In genomic region chr3:56800373-56801150, GRCh38 we compare ENCODE assay signal across 8 cellular contexts. TPM values are rescaled to one million over a fixed set of nuclear protein-coding genes. Genes with fewer than 3 reads are reported as not detected.
DNase-seq lines count a peak whose midpoint lies in the region; ATAC-seq and TF ChIP-seq lines count a peak whose summit lies in the region.

No MANE protein-coding gene starts in this region.

- DNase-seq in SK-N-SH (no peak), mesothelial cell of epicardium (ENCODE audit: low spot score in 2 of 2, unreplicated experiment in 2 of 2) (no peak), GM19238 (ENCODE audit: insufficient read length, low spot score) (no peak)
- peak; percentile 44 for DNase-seq in activated CD4-positive, CD25-positive, alpha-beta regulatory T cell treated with anti-CD3 and anti-CD28 coated beads, Interleukin-2, amount 50 U/mL, for 16 hours (ENCODE audit: low read depth, low spot score)
- peak; percentile 33 to 43 for DNase-seq in central memory CD8-positive, alpha-beta T cell (ENCODE audit: low spot score in 2 of 2)
- DNase-seq in stimulated activated CD8-positive, alpha-beta memory T cell treated with anti-CD3 and anti-CD28 coated beads, Interleukin-4, amount 100 ng/mL, for 48 hours: peak; percentile 80

- peak overlapping the region; percentile 96 for H3K27ac Mint-ChIP-seq in central memory CD8-positive, alpha-beta T cell (ENCODE audit: low read depth)
- peak overlapping the region; percentile 37 for H3K27ac Mint-ChIP-seq in mesothelial cell of epicardium

- no peak overlapping the region for H3K27ac ChIP-seq in SK-N-SH (ENCODE audit: low read depth in 2 of 2, low read length in 1 of 2)

- H2AFZ ChIP-seq in SK-N-SH (ENCODE audit: low read depth): 0 out of 2 replicates have a peak overlapping the region, but pooled peaks have one; percentile 90

- H3K27me3 ChIP-seq in SK-N-SH (ENCODE audit: insufficient read depth): no peaks in the 10 kb centered on the region

- ATAC-seq in SK-N-SH treated with all-trans-retinoic acid at 6 μM for 48 hours: no peak
- peak; percentile 42 for ATAC-seq in central memory CD8-positive, alpha-beta T cell (replicated peaks; ENCODE audit: extremely low read depth, poor library complexity, severe bottlenecking)
- no peak for ATAC-seq in GM19455 (IDR thresholded peaks at IDR 0.05; ENCODE audit: unreplicated experiment)

- POLR2A ChIA-PET in SK-N-SH (lab: Yijun Ruan, JAX): no interaction called here

- peak overlapping the region; percentile 95 for H3K4me3 Mint-ChIP-seq in central memory CD8-positive, alpha-beta T cell
- H3K4me3 Mint-ChIP-seq in mesothelial cell of epicardium: peak overlapping the region; percentile 84

- CTCF ChIA-PET in SK-N-SH (lab: Yijun Ruan, JAX): interaction anchor here (0.6 to 11.3 kb wide), 45 partner anchors 7 to 208 kb away, joined by 3 to 195 read pairs (median 4); partner anchors contain the start of gene TASOR

- H3K9me3 Mint-ChIP-seq in central memory CD8-positive, alpha-beta T cell: no peaks in the 10 kb centered on the region
- H3K9me3 Mint-ChIP-seq in mesothelial cell of epicardium: no peaks in the 10 kb centered on the region

- H3F3A ChIP-seq in SK-N-SH (replicated peaks; ENCODE audit: insufficient read depth): no peaks in the 10 kb centered on the region

- peak overlapping the region; percentile 84 for H3K4me2 ChIP-seq in SK-N-SH

- 0 out of 2 replicates have a peak, but pooled peaks cover 4% of the 10 kb centered on the region for H3K79me2 ChIP-seq in SK-N-SH (ENCODE audit: insufficient read depth)

- peaks cover 8 to 20% of the 10 kb centered on the region in 2 experiments; a peak in 2 of 4 replicates for H3K4me1 ChIP-seq in SK-N-SH (ENCODE audit: control insufficient read depth in 1 of 2, insufficient read depth in 2 of 2, low read depth in 1 of 2, low read length in 1 of 2)

- H3K27me3 Mint-ChIP-seq in central memory CD8-positive, alpha-beta T cell: no peaks in the 10 kb centered on the region
- peaks cover 2% of the 10 kb centered on the region for H3K27me3 Mint-ChIP-seq in mesothelial cell of epicardium (ENCODE audit: low read depth)

- no peak for TF ChIP-seq EP300 in SK-N-SH (IDR thresholded peaks at IDR 0.05; ENCODE audit: borderline replicate concordance in 1 of 2, low read depth in 1 of 2, low read length in 1 of 2)

- peak overlapping the region; percentile 73 to 75 for H3K4me3 ChIP-seq in SK-N-SH (ENCODE audit: low read depth in 2 of 2, low read length in 1 of 2)

- TF ChIP-seq CTCF in SK-N-SH (IDR thresholded peaks at IDR 0.05) (no peak), mesothelial cell of epicardium (IDR thresholded peaks at IDR 0.05; ENCODE audit: unreplicated experiment) (no peak)

- TF ChIP-seq RAD21 in SK-N-SH (IDR thresholded peaks at IDR 0.05; ENCODE audit: low read length): no peak

- WGBS in SK-N-SH (ENCODE audit: low lambda C conversion rate): 89% methylated on average over 15 of the region's 15 CpGs

- H3K9me3 ChIP-seq in SK-N-SH: no peaks in the 10 kb centered on the region

- peaks cover 24% of the 10 kb centered on the region for H3K36me3 Mint-ChIP-seq in central memory CD8-positive, alpha-beta T cell (ENCODE audit: insufficient read depth)
- H3K36me3 Mint-ChIP-seq in mesothelial cell of epicardium: no peaks in the 10 kb centered on the region

- H3K9me2 ChIP-seq in SK-N-SH: no peaks in the 10 kb centered on the region

- H3K36me3 ChIP-seq in SK-N-SH (replicated peaks in 1 of 2; ENCODE audit: control insufficient read depth in 1 of 2, insufficient read depth in 2 of 2, low read length in 1 of 2): no peaks in the 10 kb centered on the region

- H3K9ac ChIP-seq in SK-N-SH: peak overlapping the region; percentile 56; the same call in 1 of the 2 replicates

- H3K4me1 Mint-ChIP-seq in central memory CD8-positive, alpha-beta T cell: peaks cover 65% of the 10 kb centered on the region
- peaks cover 54% of the 10 kb centered on the region for H3K4me1 Mint-ChIP-seq in mesothelial cell of epicardium

- no peaks in the 10 kb centered on the region; the same call in 1 of the 2 replicates for H4K20me1 ChIP-seq in SK-N-SH (ENCODE audit: insufficient read depth)

TF ChIP-seq in SK-N-SH, 30 proteins besides CTCF, POLR2A, EP300 and RAD21:
- TF ChIP-seq FOXM1 (IDR thresholded peaks at IDR 0.05; ENCODE audit: low read depth) (no peak), SIN3A (IDR thresholded peaks at IDR 0.05; ENCODE audit: borderline replicate concordance, low read depth, low read length) (no peak), MAX (IDR thresholded peaks at IDR 0.05; ENCODE audit: low read depth) (no peak), CHD2 (IDR thresholded peaks at IDR 0.05; ENCODE audit: low read length, partially characterized antibody) (no peak), ZBTB33 (IDR thresholded peaks at IDR 0.05; ENCODE audit: borderline replicate concordance, low read depth) (no peak), RFX5 (IDR thresholded peaks at IDR 0.05; ENCODE audit: low read length) (no peak), GABPA (IDR thresholded peaks at IDR 0.05; ENCODE audit: low read depth) (no peak), YY1 (IDR thresholded peaks at IDR 0.05; ENCODE audit: low read depth) (no peak), TAF1 (IDR thresholded peaks at IDR 0.05; ENCODE audit: borderline replicate concordance, low read depth, low read length) (no peak), FOSL2 (IDR thresholded peaks at IDR 0.05; ENCODE audit: borderline replicate concordance, low read depth) (no peak), GATA2 (CRISPR knock-in tag; IDR thresholded peaks at IDR 0.05) (no peak), TEAD4 (IDR thresholded peaks at IDR 0.05; ENCODE audit: borderline replicate concordance, insufficient read depth) (no peak), FOXJ3 (CRISPR knock-in tag; IDR thresholded peaks at IDR 0.05) (no peak), EZH2phosphoT487 (IDR thresholded peaks at IDR 0.05; ENCODE audit: borderline replicate concordance, low read depth) (no peak)
TF ChIP-seq in SK-N-SH: peak in this region for 0.

TF ChIP-seq in SK-N-SH treated with all-trans-retinoic acid at 6 μM for 48 hours, 23 proteins besides CTCF, POLR2A, EP300 and RAD21:
- TF ChIP-seq CREB5 (CRISPR knock-in tag; IDR thresholded peaks at IDR 0.05; ENCODE audit: low read depth) (no peak), ESRRG (CRISPR knock-in tag; IDR thresholded peaks at IDR 0.05) (no peak), ZNF565 (CRISPR knock-in tag; conservative IDR thresholded peaks at IDR 0.05; ENCODE audit: low read depth) (no peak), ZC3H10 (CRISPR knock-in tag; IDR thresholded peaks at IDR 0.05) (no peak), ZFP3 (CRISPR knock-in tag; IDR thresholded peaks at IDR 0.05) (no peak), TOX (CRISPR knock-in tag; IDR thresholded peaks at IDR 0.05; ENCODE audit: borderline replicate concordance) (no peak), PPARA (CRISPR knock-in tag; IDR thresholded peaks at IDR 0.05; ENCODE audit: borderline replicate concordance) (no peak), ARNTL (CRISPR knock-in tag; IDR thresholded peaks at IDR 0.05; ENCODE audit: borderline replicate concordance, low read depth) (no peak)

RNA-seq across cellular contexts. Expression of gene ARHGEF3, which starts 1.2 kb away (rescaled TPM):
- 5.7 and 5.9 TPM in 2 replicates for polyA plus RNA-seq in SK-N-SH (2012; rRNA removed)
- 5.8 and 6.1 TPM in 2 replicates for polyA plus RNA-seq in SK-N-SH (2012; cell fraction: cytosol; rRNA removed)
- 7.0 and 7.1 TPM in 2 replicates for polyA plus RNA-seq in SK-N-SH (2012; cell fraction: nucleus; rRNA removed)
- total RNA-seq in mesothelial cell of epicardium: 28.7 to 31.7 TPM (median 29.0 TPM) in 3 replicates

Comparison
In these comparisons a context has a peak if more than half of its experiments do, and no peak if none do; other contexts are left out.
1. DNase-seq: peak in activated CD4-positive, CD25-positive, alpha-beta regulatory T cell treated with anti-CD3 and anti-CD28 coated beads, Interleukin-2, amount 50 U/mL, for 16 hours (single experiment), central memory CD8-positive, alpha-beta T cell (2 of 2) and stimulated activated CD8-positive, alpha-beta memory T cell treated with anti-CD3 and anti-CD28 coated beads, Interleukin-4, amount 100 ng/mL, for 48 hours (single experiment); none in SK-N-SH (single experiment), mesothelial cell of epicardium (0 of 2) and GM19238 (single experiment).